Comparison of ENCODE assay signal across 21 cellular contexts in the genomic region with DNA sequence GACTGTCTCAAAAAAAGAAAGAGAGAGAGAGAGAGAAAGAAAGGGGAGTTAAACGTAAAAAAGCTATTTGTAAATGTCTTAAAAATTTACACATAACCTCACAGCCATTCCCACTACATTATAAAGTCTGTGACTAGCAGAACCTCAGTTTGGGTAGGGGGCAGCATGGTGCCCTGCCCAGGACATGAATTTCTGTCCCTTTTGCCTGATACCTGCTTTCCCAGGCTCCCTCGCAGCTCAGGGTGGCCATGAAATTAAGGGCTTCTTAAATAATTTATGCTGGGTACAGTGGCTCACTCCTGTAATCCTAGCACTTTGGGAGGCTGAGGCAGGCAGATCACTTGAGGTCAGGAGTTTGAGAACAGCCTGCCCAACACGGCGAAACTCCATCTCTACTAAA. TPM values are rescaled to one million over a fixed set of nuclear protein-coding genes. Genes with fewer than 3 reads are reported as not detected.
DNase-seq lines count a peak whose midpoint lies in the region; ATAC-seq and TF ChIP-seq lines count a peak whose summit lies in the region.
"Had no signal": no experiment of that assay in that cellular context is flagged by ENCODE, and none has a peak within 500 bp of the region (broad histone marks: within the 10 kb centered on the region; RNA-seq: fewer than 3 reads in every experiment).

No MANE protein-coding gene starts in this region.

- intact Hi-C loops in activated CD8-positive, alpha-beta T cell treated with anti-CD3 and anti-CD28 coated beads for 36 hours (cut with micrococcal nuclease), result no loop called here
- intact Hi-C loops in spleen (cut with DNase I; ENCODE audit: low total_unique reads) (no loop called here), gastrocnemius medialis (cut with DNase I; ENCODE audit: low total_unique reads) (no loop called here)

- in situ Hi-C loops in gastrocnemius medialis (cut with MboI; ENCODE audit: low sequenced_read_pairs in 4 of 4), result no loop called here

- no peaks in the 10 kb centered on the region for H3K36me3 ChIP-seq in HEK293 (ENCODE audit: control insufficient read depth in 2 of 2, insufficient read depth in 1 of 2, low read length in 2 of 2)
- no peaks in the 10 kb centered on the region for H3K36me3 ChIP-seq in spleen
- no peaks in the 10 kb centered on the region for H3K36me3 ChIP-seq in gastrocnemius medialis
- no peaks in the 10 kb centered on the region for H3K36me3 ChIP-seq in upper lobe of left lung

- H3K4me3 ChIP-seq in HEK293 (ENCODE audit: low read depth, low read length) (no peak overlapping the region), spleen (no peak overlapping the region), gastrocnemius medialis (no peak overlapping the region), upper lobe of left lung (no peak overlapping the region)
- H3K4me3 ChIP-seq: A549, GM23248 had no signal

- POLR2A ChIA-PET in activated CD8-positive, alpha-beta T cell treated with anti-CD3 and anti-CD28 coated beads, Interleukin-2, amount 10 ng/mL, durations not matched to agents 7 days and 5 days (lab: Charles Lee), result no interaction called here
- POLR2A ChIA-PET in activated CD8-positive, alpha-beta T cell treated with anti-CD3 and anti-CD28 coated beads for 36 hours (lab: Charles Lee), result no interaction called here
- POLR2A ChIA-PET in HEK293 (lab: Yijun Ruan, JAX), result interaction anchor here (0.7 kb wide), 1 partner anchor 795 kb away, joined by 5 read pairs; no protein-coding TSS in a partner anchor

- TF ChIP-seq CTCF in activated CD8-positive, alpha-beta T cell treated with anti-CD3 and anti-CD28 coated beads for 36 hours (IDR thresholded peaks at IDR 0.05), result no peak
- TF ChIP-seq CTCF in HEK293 (tag by site-specific recombination; IDR thresholded peaks at IDR 0.05), result peak; percentile 12; the same call in 1 of the 2 replicates
- no peak for TF ChIP-seq CTCF in chondrocyte (IDR thresholded peaks at IDR 0.05)
- TF ChIP-seq CTCF in spleen (IDR thresholded peaks at IDR 0.05 in 8 of 11, conservative IDR thresholded peaks at IDR 0.05 in 3 of 11), result no peak
- TF ChIP-seq CTCF in gastrocnemius medialis (IDR thresholded peaks at IDR 0.05 in 4 of 5, conservative IDR thresholded peaks at IDR 0.05 in 1 of 5), result no peak
- no peak for TF ChIP-seq CTCF in upper lobe of left lung (IDR thresholded peaks at IDR 0.05)

- H3K9me3 ChIP-seq in HEK293 (ENCODE audit: control insufficient read depth, insufficient read depth, low read depth, low read length) (no peaks in the 10 kb centered on the region), spleen (no peaks in the 10 kb centered on the region), gastrocnemius medialis (no peaks in the 10 kb centered on the region), upper lobe of left lung (no peaks in the 10 kb centered on the region)
- H3K9me3 ChIP-seq: A549 had no signal

- H3K4me3 Mint-ChIP-seq in activated CD8-positive, alpha-beta T cell treated with anti-CD3 and anti-CD28 coated beads, Interleukin-2, amount 10 ng/mL, durations not matched to agents 7 days and 5 days, result no peak overlapping the region
- no peak overlapping the region for H3K4me3 Mint-ChIP-seq in activated CD8-positive, alpha-beta T cell treated with anti-CD3 and anti-CD28 coated beads for 36 hours
- no peak overlapping the region for H3K4me3 Mint-ChIP-seq in chondrocyte (ENCODE audit: unreplicated experiment)
- H3K4me3 Mint-ChIP-seq: CD4-positive, alpha-beta T cell; HFFc6 had no signal

- DNase-seq in activated CD8-positive, alpha-beta T cell treated with anti-CD3 and anti-CD28 coated beads, Interleukin-2, amount 10 ng/mL, durations not matched to agents 7 days and 5 days, result no peak
- no peak for DNase-seq in activated CD8-positive, alpha-beta T cell treated with anti-CD3 and anti-CD28 coated beads for 36 hours
- DNase-seq in chondrocyte (ENCODE audit: low spot score) (peak; percentile 29), spleen (peak; percentile 12), gastrocnemius medialis (no peak), upper lobe of left lung (no peak), RKO (ENCODE audit: low spot score) (no peak)
- DNase-seq: AML-193; Calu3; CD4-positive, alpha-beta T cell; GM23248; HCEC 1CT; HFFc6; IMR-90 had no signal

- H3K4me1 Mint-ChIP-seq in activated CD8-positive, alpha-beta T cell treated with anti-CD3 and anti-CD28 coated beads, Interleukin-2, amount 10 ng/mL, durations not matched to agents 7 days and 5 days (ENCODE audit: low read depth), result peaks cover 59% of the 10 kb centered on the region
- peaks cover 16% of the 10 kb centered on the region for H3K4me1 Mint-ChIP-seq in activated CD8-positive, alpha-beta T cell treated with anti-CD3 and anti-CD28 coated beads for 36 hours (ENCODE audit: low read depth)
- peaks cover 11% of the 10 kb centered on the region for H3K4me1 Mint-ChIP-seq in chondrocyte (ENCODE audit: low read depth)

- H3K4me1 ChIP-seq in HEK293 (ENCODE audit: control insufficient read depth, insufficient read depth, low read length), result peaks cover 12% of the 10 kb centered on the region
- peaks cover 0 to 13% (median 3%) of the 10 kb centered on the region in 6 donors for H3K4me1 ChIP-seq in spleen
- H3K4me1 ChIP-seq in gastrocnemius medialis, result no peaks in the 10 kb centered on the region
- no peaks in the 10 kb centered on the region for H3K4me1 ChIP-seq in upper lobe of left lung

- ATAC-seq in activated CD8-positive, alpha-beta T cell treated with anti-CD3 and anti-CD28 coated beads, Interleukin-2, amount 10 ng/mL, durations not matched to agents 7 days and 5 days, result no peak
- ATAC-seq in activated CD8-positive, alpha-beta T cell treated with anti-CD3 and anti-CD28 coated beads for 36 hours, result no peak
- ATAC-seq in gastrocnemius medialis (no peak), upper lobe of left lung (ENCODE audit: low FRiP score in 2 of 2) (no peak)
- ATAC-seq: A549 had no signal

- H3K27ac Mint-ChIP-seq in activated CD8-positive, alpha-beta T cell treated with anti-CD3 and anti-CD28 coated beads, Interleukin-2, amount 10 ng/mL, durations not matched to agents 7 days and 5 days, result peak overlapping the region; percentile 43
- no peak overlapping the region for H3K27ac Mint-ChIP-seq in activated CD8-positive, alpha-beta T cell treated with anti-CD3 and anti-CD28 coated beads for 36 hours
- no peak overlapping the region for H3K27ac Mint-ChIP-seq in chondrocyte (ENCODE audit: unreplicated experiment)
- H3K27ac Mint-ChIP-seq: CD4-positive, alpha-beta T cell; HFFc6 had no signal

- TF ChIP-seq EP300 in upper lobe of left lung (IDR thresholded peaks at IDR 0.05), result no peak

- no peaks in the 10 kb centered on the region for H3K9me3 Mint-ChIP-seq in activated CD8-positive, alpha-beta T cell treated with anti-CD3 and anti-CD28 coated beads, Interleukin-2, amount 10 ng/mL, durations not matched to agents 7 days and 5 days (ENCODE audit: insufficient read depth)
- no peaks in the 10 kb centered on the region for H3K9me3 Mint-ChIP-seq in activated CD8-positive, alpha-beta T cell treated with anti-CD3 and anti-CD28 coated beads for 36 hours
- H3K9me3 Mint-ChIP-seq in chondrocyte (ENCODE audit: low read depth), result no peaks in the 10 kb centered on the region
- H3K9me3 Mint-ChIP-seq: CD4-positive, alpha-beta T cell; HFFc6 had no signal

- CTCF ChIA-PET in activated CD8-positive, alpha-beta T cell treated with anti-CD3 and anti-CD28 coated beads, Interleukin-2, amount 10 ng/mL, durations not matched to agents 7 days and 5 days (lab: Charles Lee), result interaction anchor here (1.4 kb wide), 1 partner anchor 35 kb away, joined by 3 read pairs; the partner anchor contains the start of gene GMFG
- CTCF ChIA-PET in activated CD8-positive, alpha-beta T cell treated with anti-CD3 and anti-CD28 coated beads for 36 hours (lab: Charles Lee), result no interaction called here
- CTCF ChIA-PET in HEK293 (lab: Yijun Ruan, JAX), result interaction anchor here (0.6 to 1.4 kb wide), 3 partner anchors 19 to 251 kb away, joined by 3 to 7 read pairs (median 4); no protein-coding TSS in a partner anchor

- TF ChIP-seq POLR2A in spleen (IDR thresholded peaks at IDR 0.05) (no peak), gastrocnemius medialis (IDR thresholded peaks at IDR 0.05) (no peak), upper lobe of left lung (IDR thresholded peaks at IDR 0.05) (no peak)

- H3K36me3 Mint-ChIP-seq in activated CD8-positive, alpha-beta T cell treated with anti-CD3 and anti-CD28 coated beads, Interleukin-2, amount 10 ng/mL, durations not matched to agents 7 days and 5 days (ENCODE audit: low read depth), result no peaks in the 10 kb centered on the region
- H3K36me3 Mint-ChIP-seq in activated CD8-positive, alpha-beta T cell treated with anti-CD3 and anti-CD28 coated beads for 36 hours (ENCODE audit: low read depth), result no peaks in the 10 kb centered on the region
- peaks cover 2% of the 10 kb centered on the region for H3K36me3 Mint-ChIP-seq in chondrocyte (ENCODE audit: low read depth)

- WGBS in spleen, 5 donors, result 82 to 92% (median 87%) methylated on average over 4 of the region's 4 CpGs
- WGBS in upper lobe of left lung, 2 donors, result 81 to 82% methylated on average over 4 of the region's 4 CpGs

- peaks cover 13% of the 10 kb centered on the region for H3K27me3 Mint-ChIP-seq in activated CD8-positive, alpha-beta T cell treated with anti-CD3 and anti-CD28 coated beads, Interleukin-2, amount 10 ng/mL, durations not matched to agents 7 days and 5 days (ENCODE audit: low read depth)
- H3K27me3 Mint-ChIP-seq in activated CD8-positive, alpha-beta T cell treated with anti-CD3 and anti-CD28 coated beads for 36 hours, result no peaks in the 10 kb centered on the region
- H3K27me3 Mint-ChIP-seq in chondrocyte (ENCODE audit: low read depth), result peaks cover 55% of the 10 kb centered on the region
- H3K27me3 Mint-ChIP-seq: CD4-positive, alpha-beta T cell had no signal

- H3K27me3 ChIP-seq in spleen (replicated peaks in 1 of 7) (peaks cover 0 to 45% (median 9%) of the 10 kb centered on the region in 7 donors), gastrocnemius medialis (peaks cover 18 to 39% (median 33%) of the 10 kb centered on the region in 3 donors), upper lobe of left lung (no peaks in the 10 kb centered on the region)

- no peak overlapping the region for H3K27ac ChIP-seq in HEK293 (ENCODE audit: extremely low read depth, low read depth, low read length)
- H3K27ac ChIP-seq in spleen, result no peak overlapping the region
- no peak overlapping the region for H3K27ac ChIP-seq in gastrocnemius medialis
- no peak overlapping the region for H3K27ac ChIP-seq in upper lobe of left lung
- H3K27ac ChIP-seq: 22Rv1, A549, C4-2B, GM23248, HL-60 had no signal

RNA-seq across cellular contexts. Expression of gene IFNL1, which starts 4.8 kb away (rescaled TPM):
- total RNA-seq in activated CD8-positive, alpha-beta T cell treated with anti-CD3 and anti-CD28 coated beads, Interleukin-2, amount 10 ng/mL, durations not matched to agents 7 days and 5 days, result under 1 TPM in 1 of 2 experiments, not detected in 1; 0.29 TPM
- not detected for total RNA-seq in activated CD8-positive, alpha-beta T cell treated with anti-CD3 and anti-CD28 coated beads for 36 hours
- total RNA-seq in chondrocyte, result not detected in 3 replicates
- total RNA-seq in spleen, result not detected
- not detected for polyA plus RNA-seq in spleen
- total RNA-seq in gastrocnemius medialis, result not detected
- not detected for total RNA-seq in upper lobe of left lung
- total RNA-seq: CD4-positive, alpha-beta T cell; GM23248; HFFc6; HT1080; IMR-90 had no signal
- polyA plus RNA-seq: A549, BJ, GM23248, IMR-90 had no signal

RNA-seq across cellular contexts. Expression of gene LRFN1, which starts 19.6 kb away (rescaled TPM):
- 1 to 10 TPM; 8.0 to 8.3 TPM for total RNA-seq in activated CD8-positive, alpha-beta T cell treated with anti-CD3 and anti-CD28 coated beads, Interleukin-2, amount 10 ng/mL, durations not matched to agents 7 days and 5 days
- 1 to 10 TPM; 6.1 to 6.5 TPM for total RNA-seq in activated CD8-positive, alpha-beta T cell treated with anti-CD3 and anti-CD28 coated beads for 36 hours
- total RNA-seq in chondrocyte, result 1.7 to 2.0 TPM (median 1.7 TPM) in 3 replicates
- 1 to 10 TPM; 2.2 to 6.0 (median 4.6) TPM for total RNA-seq in spleen
- polyA plus RNA-seq in spleen, result 1 to 10 TPM in 1 of 3 donors, under 1 TPM in 2; 0.67 to 1.2 (median 0.99) TPM
- total RNA-seq in gastrocnemius medialis, result under 1 TPM in 1 of 4 donors, not detected in 3; 0.26 TPM
- total RNA-seq in upper lobe of left lung, result 1 to 10 TPM in 5 of 6 donors, under 1 TPM in 1; 0.69 to 5.0 (median 1.8) TPM
- total RNA-seq: GM23248 had no signal
- polyA plus RNA-seq: GM23248 had no signal

RNA-seq across cellular contexts. Expression of gene IFNL2, which starts 32.8 kb away (rescaled TPM):
- not detected for total RNA-seq in activated CD8-positive, alpha-beta T cell treated with anti-CD3 and anti-CD28 coated beads, Interleukin-2, amount 10 ng/mL, durations not matched to agents 7 days and 5 days
- total RNA-seq in activated CD8-positive, alpha-beta T cell treated with anti-CD3 and anti-CD28 coated beads for 36 hours, result not detected
- total RNA-seq in chondrocyte (not detected in 3 replicates), spleen (not detected), gastrocnemius medialis (not detected), upper lobe of left lung (not detected)
- not detected for polyA plus RNA-seq in spleen
- total RNA-seq: Calu3; CD4-positive, alpha-beta T cell; GM23248; HFFc6; HT1080; IMR-90 had no signal
- polyA plus RNA-seq: A549, BJ, GM23248, IMR-90 had no signal

RNA-seq across cellular contexts. Expression of gene GMFG, which starts 34.8 kb away (rescaled TPM):
- 100 to 1,000 TPM; 471 to 482 TPM for total RNA-seq in activated CD8-positive, alpha-beta T cell treated with anti-CD3 and anti-CD28 coated beads, Interleukin-2, amount 10 ng/mL, durations not matched to agents 7 days and 5 days
- 100 to 1,000 TPM; 280 to 297 TPM for total RNA-seq in activated CD8-positive, alpha-beta T cell treated with anti-CD3 and anti-CD28 coated beads for 36 hours
- total RNA-seq in chondrocyte, result not detected in 3 replicates
- total RNA-seq in spleen, result 100 to 1,000 TPM; 178 to 354 (median 288) TPM
- 100 to 1,000 TPM; 421 to 492 (median 452) TPM for polyA plus RNA-seq in spleen
- total RNA-seq in gastrocnemius medialis, result 1 to 10 TPM; 2.3 to 5.4 (median 3.7) TPM
- total RNA-seq in upper lobe of left lung, result 100 to 1,000 TPM in 2 of 6 donors, 10 to 100 TPM in 4; 23.0 to 163 (median 75.3) TPM
- total RNA-seq: Calu3, GM23248, IMR-90 had no signal

RNA-seq across cellular contexts. Expression of gene SAMD4B, which starts 41.2 kb away (rescaled TPM):
- 10 to 100 TPM; 43.7 to 44.5 TPM for total RNA-seq in activated CD8-positive, alpha-beta T cell treated with anti-CD3 and anti-CD28 coated beads, Interleukin-2, amount 10 ng/mL, durations not matched to agents 7 days and 5 days
- 10 to 100 TPM; 35.5 to 37.1 TPM for total RNA-seq in activated CD8-positive, alpha-beta T cell treated with anti-CD3 and anti-CD28 coated beads for 36 hours
- total RNA-seq in chondrocyte (77.3 to 82.9 TPM (median 81.1 TPM) in 3 replicates), spleen (100 to 1,000 TPM in 1 of 7 donors, 10 to 100 TPM in 6; 66.4 to 108 (median 84.1) TPM), gastrocnemius medialis (10 to 100 TPM; 30.9 to 63.7 (median 59.2) TPM), upper lobe of left lung (100 to 1,000 TPM in 2 of 6 donors, 10 to 100 TPM in 4; 57.7 to 125 (median 79.3) TPM)
- polyA plus RNA-seq in spleen, result 10 to 100 TPM; 26.7 to 56.3 (median 42.1) TPM

Comparison
In these comparisons a context has a peak if more than half of its experiments do, and no peak if none do; other contexts are left out.
1. DNase-seq: peak in chondrocyte (single experiment) and spleen (single experiment); none in activated CD8-positive, alpha-beta T cell treated with anti-CD3 and anti-CD28 coated beads, Interleukin-2, amount 10 ng/mL, durations not matched to agents 7 days and 5 days (single experiment), activated CD8-positive, alpha-beta T cell treated with anti-CD3 and anti-CD28 coated beads for 36 hours (single experiment), gastrocnemius medialis (0 of 2), upper lobe of left lung (0 of 2) and RKO (single experiment).